Comparison of ENCODE assay signal across 2 cellular contexts in the genomic region with DNA sequence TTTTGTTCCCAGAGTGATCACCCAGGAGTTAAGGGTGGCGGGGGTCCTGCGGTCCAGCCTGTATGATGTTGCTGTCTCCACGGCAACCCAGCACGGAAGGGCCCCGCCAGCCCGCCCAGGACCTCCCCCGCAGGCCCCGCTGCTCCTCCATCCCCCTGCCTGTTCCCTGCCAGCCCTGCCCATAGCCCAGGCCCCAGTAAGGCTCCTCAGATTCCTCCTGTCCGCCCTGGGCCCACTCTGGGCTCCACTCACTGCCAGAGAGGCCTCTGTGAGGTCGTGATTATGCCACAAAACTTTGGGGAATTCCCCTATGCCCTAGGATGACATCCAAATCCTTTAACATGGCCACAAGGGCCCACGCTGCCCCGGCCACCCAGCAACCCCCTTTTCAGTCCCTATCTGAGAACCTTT.
TF ChIP-seq lines count a peak whose summit lies in the region.

No MANE protein-coding gene starts in this region.

TF ChIP-seq in SK-N-SH, 30 proteins besides CTCF, POLR2A, EP300 and RAD21 (continued from another document):
- TF ChIP-seq, protein P1, sequence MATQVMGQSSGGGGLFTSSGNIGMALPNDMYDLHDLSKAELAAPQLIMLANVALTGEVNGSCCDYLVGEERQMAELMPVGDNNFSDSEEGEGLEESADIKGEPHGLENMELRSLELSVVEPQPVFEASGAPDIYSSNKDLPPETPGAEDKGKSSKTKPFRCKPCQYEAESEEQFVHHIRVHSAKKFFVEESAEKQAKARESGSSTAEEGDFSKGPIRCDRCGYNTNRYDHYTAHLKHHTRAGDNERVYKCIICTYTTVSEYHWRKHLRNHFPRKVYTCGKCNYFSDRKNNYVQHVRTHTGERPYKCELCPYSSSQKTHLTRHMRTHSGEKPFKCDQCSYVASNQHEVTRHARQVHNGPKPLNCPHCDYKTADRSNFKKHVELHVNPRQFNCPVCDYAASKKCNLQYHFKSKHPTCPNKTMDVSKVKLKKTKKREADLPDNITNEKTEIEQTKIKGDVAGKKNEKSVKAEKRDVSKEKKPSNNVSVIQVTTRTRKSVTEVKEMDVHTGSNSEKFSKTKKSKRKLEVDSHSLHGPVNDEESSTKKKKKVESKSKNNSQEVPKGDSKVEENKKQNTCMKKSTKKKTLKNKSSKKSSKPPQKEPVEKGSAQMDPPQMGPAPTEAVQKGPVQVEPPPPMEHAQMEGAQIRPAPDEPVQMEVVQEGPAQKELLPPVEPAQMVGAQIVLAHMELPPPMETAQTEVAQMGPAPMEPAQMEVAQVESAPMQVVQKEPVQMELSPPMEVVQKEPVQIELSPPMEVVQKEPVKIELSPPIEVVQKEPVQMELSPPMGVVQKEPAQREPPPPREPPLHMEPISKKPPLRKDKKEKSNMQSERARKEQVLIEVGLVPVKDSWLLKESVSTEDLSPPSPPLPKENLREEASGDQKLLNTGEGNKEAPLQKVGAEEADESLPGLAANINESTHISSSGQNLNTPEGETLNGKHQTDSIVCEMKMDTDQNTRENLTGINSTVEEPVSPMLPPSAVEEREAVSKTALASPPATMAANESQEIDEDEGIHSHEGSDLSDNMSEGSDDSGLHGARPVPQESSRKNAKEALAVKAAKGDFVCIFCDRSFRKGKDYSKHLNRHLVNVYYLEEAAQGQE (IDR thresholded peaks at IDR 0.05; ENCODE audit: low read depth, low read length): no peak
- no peak for TF ChIP-seq JUND (IDR thresholded peaks at IDR 0.05)
- TF ChIP-seq FOXJ3 (CRISPR knock-in tag; IDR thresholded peaks at IDR 0.05): no peak
- TF ChIP-seq GATA2 (CRISPR knock-in tag; IDR thresholded peaks at IDR 0.05): no peak
- no peak for TF ChIP-seq MEF2A (IDR thresholded peaks at IDR 0.05; ENCODE audit: borderline replicate concordance, low read depth)
- TF ChIP-seq SIN3A (IDR thresholded peaks at IDR 0.05; ENCODE audit: borderline replicate concordance, low read depth, low read length): no peak
- no peak for TF ChIP-seq FOSL2 (IDR thresholded peaks at IDR 0.05; ENCODE audit: borderline replicate concordance, low read depth)
- no peak for TF ChIP-seq CHD2 (IDR thresholded peaks at IDR 0.05; ENCODE audit: low read length, partially characterized antibody)
- TF ChIP-seq, protein P2, sequence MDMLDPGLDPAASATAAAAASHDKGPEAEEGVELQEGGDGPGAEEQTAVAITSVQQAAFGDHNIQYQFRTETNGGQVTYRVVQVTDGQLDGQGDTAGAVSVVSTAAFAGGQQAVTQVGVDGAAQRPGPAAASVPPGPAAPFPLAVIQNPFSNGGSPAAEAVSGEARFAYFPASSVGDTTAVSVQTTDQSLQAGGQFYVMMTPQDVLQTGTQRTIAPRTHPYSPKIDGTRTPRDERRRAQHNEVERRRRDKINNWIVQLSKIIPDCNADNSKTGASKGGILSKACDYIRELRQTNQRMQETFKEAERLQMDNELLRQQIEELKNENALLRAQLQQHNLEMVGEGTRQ (IDR thresholded peaks at IDR 0.05; ENCODE audit: borderline replicate concordance, low read depth, low read length): no peak
TF ChIP-seq in SK-N-SH: peak in this region for 0.

TF ChIP-seq in SK-N-SH treated with all-trans-retinoic acid at 6 μM for 48 hours, 23 proteins besides CTCF, POLR2A, EP300 and RAD21 (continued from another document):
- TF ChIP-seq POU6F1 (CRISPR knock-in tag; IDR thresholded peaks at IDR 0.05; ENCODE audit: borderline replicate concordance, low read depth) (no peak), CSRNP3 (CRISPR knock-in tag; IDR thresholded peaks at IDR 0.05) (no peak), ZNF8 (CRISPR knock-in tag; IDR thresholded peaks at IDR 0.05) (no peak), CSDC2 (CRISPR knock-in tag; IDR thresholded peaks at IDR 0.05) (no peak), ESRRG (CRISPR knock-in tag; IDR thresholded peaks at IDR 0.05) (no peak), ZNF565 (CRISPR knock-in tag; conservative IDR thresholded peaks at IDR 0.05; ENCODE audit: low read depth) (no peak), ZFP30 (CRISPR knock-in tag; IDR thresholded peaks at IDR 0.05) (no peak), TCF4 (CRISPR knock-in tag; IDR thresholded peaks at IDR 0.05; ENCODE audit: borderline replicate concordance) (no peak)
